Comparison of ENCODE assay signal across 1 cellular context in the genomic region with DNA sequence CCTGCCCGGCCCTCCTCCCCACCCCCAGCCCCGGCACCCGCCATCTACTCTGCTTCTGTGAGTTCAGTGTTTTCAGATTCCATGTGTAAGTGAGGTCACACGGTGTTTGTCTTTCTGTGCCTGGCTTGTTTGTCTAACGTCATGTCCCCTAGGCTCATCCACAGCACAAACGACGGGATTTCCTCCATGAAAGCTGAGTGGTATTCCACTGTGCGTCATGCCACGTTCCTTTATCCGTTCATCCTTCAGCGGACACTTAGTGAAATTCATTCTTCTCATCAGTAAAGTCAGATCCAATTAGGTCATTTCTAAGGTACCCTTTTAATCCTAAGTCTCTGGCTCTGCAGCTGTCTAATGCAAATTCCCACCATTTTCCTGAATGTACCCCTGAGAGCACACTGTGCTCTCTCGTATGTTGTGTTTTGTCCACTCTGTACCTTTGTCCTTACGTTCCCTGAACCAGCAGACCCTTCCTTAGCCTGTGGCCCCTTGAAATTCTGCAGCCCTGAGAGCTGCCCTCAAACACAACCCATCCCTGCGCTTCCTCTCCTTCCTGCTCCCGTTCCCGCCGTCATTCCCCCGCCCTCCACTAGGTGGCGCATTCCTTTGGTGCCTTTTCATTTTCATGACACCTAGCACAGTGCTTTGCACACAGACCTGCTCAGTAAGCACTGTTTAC.
A peak's percentile ranks its signal among the peaks of the same experiment; 100 is the strongest.
TF ChIP-seq lines count a peak whose summit lies in the region.

No MANE protein-coding gene starts in this region.

TF ChIP-seq in K562, 482 proteins besides CTCF, POLR2A, EP300 and RAD21 (continued from another document):
- TF ChIP-seq CREM (IDR thresholded peaks at IDR 0.05; ENCODE audit: low read depth) (0 out of 2 replicates have a peak, but pooled peaks have one; percentile 38), CTCFL (IDR thresholded peaks at IDR 0.05; ENCODE audit: borderline replicate concordance, insufficient read depth, low read depth, low read length, poor library complexity, severe bottlenecking) (peak; percentile 66), RCOR1 (IDR thresholded peaks at IDR 0.05; ENCODE audit: borderline replicate concordance in 1 of 2, low read depth in 2 of 2, low read length in 2 of 2) (0 out of 4 replicates have a peak, but pooled peaks of 1 of the 2 experiments have one; percentile 33), CBX1 (IDR thresholded peaks at IDR 0.05; ENCODE audit: low read depth) (no peak), SMC3 (conservative IDR thresholded peaks at IDR 0.05; ENCODE audit: insufficient read depth, low read depth, low read length) (peak; percentile 55; the same call in 1 of the 2 replicates), XRCC5 (IDR thresholded peaks at IDR 0.05; ENCODE audit: low read depth, low read length) (peak; percentile 14; the same call in 1 of the 2 replicates), EP400 (IDR thresholded peaks at IDR 0.05) (0 out of 2 replicates have a peak, but pooled peaks have one; percentile 21), ELF1 (tag; IDR thresholded peaks at IDR 0.05) (peak; percentile 37; the same call in 1 of the 2 replicates), RB1 (IDR thresholded peaks at IDR 0.05; ENCODE audit: low read depth) (peak; percentile 31; the same call in 1 of the 2 replicates), CREB1 (IDR thresholded peaks at IDR 0.05) (no peak), CREB1 (CRISPR knock-in tag; IDR thresholded peaks at IDR 0.05) (no peak)
- TF ChIP-seq, protein P1, sequence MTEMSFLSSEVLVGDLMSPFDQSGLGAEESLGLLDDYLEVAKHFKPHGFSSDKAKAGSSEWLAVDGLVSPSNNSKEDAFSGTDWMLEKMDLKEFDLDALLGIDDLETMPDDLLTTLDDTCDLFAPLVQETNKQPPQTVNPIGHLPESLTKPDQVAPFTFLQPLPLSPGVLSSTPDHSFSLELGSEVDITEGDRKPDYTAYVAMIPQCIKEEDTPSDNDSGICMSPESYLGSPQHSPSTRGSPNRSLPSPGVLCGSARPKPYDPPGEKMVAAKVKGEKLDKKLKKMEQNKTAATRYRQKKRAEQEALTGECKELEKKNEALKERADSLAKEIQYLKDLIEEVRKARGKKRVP (CRISPR knock-in tag; IDR thresholded peaks at IDR 0.05) = no peak
